In genomic region chr3:9340450-9341009, GRCh38 we compare ENCODE assay signal across 10 cellular contexts. TPM values are rescaled to one million over a fixed set of nuclear protein-coding genes. Genes with fewer than 3 reads are reported as not detected.
DNase-seq lines count a peak whose midpoint lies in the region; ATAC-seq and TF ChIP-seq lines count a peak whose summit lies in the region.
"Had no signal": no experiment of that assay in that cellular context is flagged by ENCODE, and none has a peak within 500 bp of the region (broad histone marks: within the 10 kb centered on the region; RNA-seq: fewer than 3 reads in every experiment).

No MANE protein-coding gene starts in this region.

- H3K4me3 ChIP-seq in adrenal gland (no peak overlapping the region), skeletal muscle satellite cell (ENCODE audit: low read length) (no peak overlapping the region), gastroesophageal sphincter (no peak overlapping the region)

- DNase-seq in H4 (ENCODE audit: low spot score) (peak; percentile 52), adrenal gland (peak in 4 of 7 donors; percentile 44 to 62 (median 61)), foreskin melanocyte (peak; percentile 24), NCI-H2107 treated with DMSO at 0.1 percent for 48 hours (lab: John Stamatoyannopoulos, UW; ENCODE audit: unreplicated experiment) (no peak), NCI-H2171 treated with DMSO at 0.1 percent for 48 hours (lab: John Stamatoyannopoulos, UW) (no peak)
- DNase-seq: NCI-H1092 treated with DMSO at 0.1 percent for 48 hours had no signal

- no peaks in the 10 kb centered on the region for H3K36me3 ChIP-seq in adrenal gland (replicated peaks in 1 of 2)
- H3K36me3 ChIP-seq in skeletal muscle satellite cell (ENCODE audit: insufficient read depth, low read length) = no peaks in the 10 kb centered on the region
- no peaks in the 10 kb centered on the region for H3K36me3 ChIP-seq in gastroesophageal sphincter

- H3K9ac ChIP-seq in skeletal muscle satellite cell (ENCODE audit: low read depth, low read length) = no peak overlapping the region

- WGBS in adrenal gland, 4 donors = 60 to 67% (median 66%) methylated on average over 3 of the region's 3 CpGs
- 76 to 87% methylated on average over 3 of the region's 3 CpGs for WGBS in gastroesophageal sphincter (ENCODE audit: low coverage in 1 of 2), 2 donors

- H3K4me2 ChIP-seq in skeletal muscle satellite cell (ENCODE audit: low read length) = peak overlapping the region; percentile 12

- TF ChIP-seq POLR2A in adrenal gland (IDR thresholded peaks at IDR 0.05) = peak in 1 of 2 donors; percentile 42
- TF ChIP-seq POLR2A in gastroesophageal sphincter (IDR thresholded peaks at IDR 0.05) = no peak

- no peak for TF ChIP-seq CTCF in adrenal gland (IDR thresholded peaks at IDR 0.05)
- TF ChIP-seq CTCF in gastroesophageal sphincter (IDR thresholded peaks at IDR 0.05) = no peak

- TF ChIP-seq EP300 in gastroesophageal sphincter (IDR thresholded peaks at IDR 0.05) = no peak

- H3K4me1 ChIP-seq in adrenal gland (replicated peaks in 1 of 2) = peaks cover 12% of the 10 kb centered on the region in 2 donors
- H3K4me1 ChIP-seq in skeletal muscle satellite cell (ENCODE audit: control insufficient read depth, insufficient read depth, low read length) = peaks cover 15% of the 10 kb centered on the region
- peaks cover 0 to 17% (median 0%) of the 10 kb centered on the region in 3 donors for H3K4me1 ChIP-seq in gastroesophageal sphincter

- H3K27me3 ChIP-seq in adrenal gland (no peaks in the 10 kb centered on the region), skeletal muscle satellite cell (ENCODE audit: control insufficient read depth, insufficient read depth, low read length) (no peaks in the 10 kb centered on the region), gastroesophageal sphincter (no peaks in the 10 kb centered on the region)

- peak overlapping the region; percentile 62 to 87 (median 80) for H3K27ac ChIP-seq in adrenal gland
- H3K27ac ChIP-seq in gastroesophageal sphincter = peak overlapping the region in 2 of 4 donors; percentile 16 to 26

- H3K9me3 ChIP-seq in adrenal gland (replicated peaks in 1 of 3) (no peaks in the 10 kb centered on the region), skeletal muscle satellite cell (replicated peaks; ENCODE audit: low read length) (no peaks in the 10 kb centered on the region), gastroesophageal sphincter (no peaks in the 10 kb centered on the region)

- ATAC-seq in gastroesophageal sphincter = no peak
- no peak for ATAC-seq in HG02938 (IDR thresholded peaks at IDR 0.05; ENCODE audit: unreplicated experiment)
- ATAC-seq: left lobe of liver had no signal

- intact Hi-C loops in adrenal gland (cut with DNase I) = no loop called here

RNA-seq across cellular contexts. Expression of gene THUMPD3, which starts 22.3 kb away (rescaled TPM):
- total RNA-seq in H4 (2014; rRNA removed; shearing (Covaris generic)) = 44.0 and 49.3 TPM in 2 replicates
- total RNA-seq in adrenal gland = 10 to 100 TPM; 20.1 to 57.3 (median 42.8) TPM
- 10 to 100 TPM; 32.9 to 70.2 (median 35.9) TPM for polyA plus RNA-seq in adrenal gland
- 47.6 and 54.8 TPM in 2 replicates for total RNA-seq in skeletal muscle satellite cell (2012; rRNA removed)
- 10 to 100 TPM; 18.8 to 32.1 (median 25.8) TPM for total RNA-seq in gastroesophageal sphincter

RNA-seq across cellular contexts. Expression of gene SETD5, which starts 56.9 kb away (rescaled TPM):
- 36.3 and 43.1 TPM in 2 replicates for total RNA-seq in H4 (2014; rRNA removed; shearing (Covaris generic))
- 100 to 1,000 TPM in 2 of 8 donors, 10 to 100 TPM in 6; 46.5 to 135 (median 88.6) TPM for total RNA-seq in adrenal gland
- 10 to 100 TPM; 35.3 to 72.5 (median 63.1) TPM for polyA plus RNA-seq in adrenal gland
- total RNA-seq in skeletal muscle satellite cell (2012; rRNA removed) = 66.2 and 70.0 TPM in 2 replicates
- 10 to 100 TPM; 51.5 to 95.3 (median 76.8) TPM for total RNA-seq in gastroesophageal sphincter

Comparison
In these comparisons a context has a peak if more than half of its experiments do, and no peak if none do; other contexts are left out.
1. DNase-seq: peak in H4 (single experiment), adrenal gland (4 of 7) and foreskin melanocyte (single experiment); none in NCI-H2107 treated with DMSO at 0.1 percent for 48 hours (single experiment) and NCI-H2171 treated with DMSO at 0.1 percent for 48 hours (single experiment).